In genomic region chr14:58166005-58166983, GRCh38 we compare ENCODE assay signal across 8 cellular contexts. TPM values are rescaled to one million over a fixed set of nuclear protein-coding genes. Genes with fewer than 3 reads are reported as not detected.
DNase-seq lines count a peak whose midpoint lies in the region; ATAC-seq and TF ChIP-seq lines count a peak whose summit lies in the region.

No MANE protein-coding gene starts in this region.

- DNase-seq in AG08395 (ENCODE audit: low spot score) = peak; percentile 74
- DNase-seq in GM19238 (ENCODE audit: insufficient read length, low spot score) = peak; percentile 45
- DNase-seq in NCI-H1092 (lab: John Stamatoyannopoulos, UW) = peak; percentile 75
- peak; percentile 74 for DNase-seq in SK-N-DZ (ENCODE audit: low spot score)
- peak; percentile 66 for DNase-seq in activated gamma-delta T cell treated with anti-CD3 and anti-CD28 coated beads, Interleukin-2, amount 50 U/mL, for 16 hours (ENCODE audit: low read depth)
- peak; percentile 74 for DNase-seq in globus pallidus (ENCODE audit: low spot score)
- peak; percentile 84 for DNase-seq in pons (ENCODE audit: low spot score)
- peak in 1 of 2 donors; percentile 80 for DNase-seq in upper lobe of left lung

- H3K4me3 ChIP-seq in upper lobe of left lung = no peak overlapping the region

- H3K36me3 ChIP-seq in upper lobe of left lung = no peaks in the 10 kb centered on the region

- WGBS in upper lobe of left lung, 2 donors = 34 to 35% methylated on average over 10 of the region's 10 CpGs

- ATAC-seq in upper lobe of left lung (ENCODE audit: low FRiP score in 2 of 2) = peak; percentile 78 to 90

- TF ChIP-seq CTCF in upper lobe of left lung (IDR thresholded peaks at IDR 0.05) = peak; percentile 44 to 87 (median 58)

- no peaks in the 10 kb centered on the region for H3K9me3 ChIP-seq in upper lobe of left lung

- no peak for TF ChIP-seq POLR2A in upper lobe of left lung (IDR thresholded peaks at IDR 0.05)

- H3K27me3 ChIP-seq in upper lobe of left lung = no peaks in the 10 kb centered on the region

- H3K4me1 ChIP-seq in upper lobe of left lung = peaks cover 0 to 5% (median 0%) of the 10 kb centered on the region in 4 donors

- no peak overlapping the region for H3K27ac ChIP-seq in upper lobe of left lung

- no peak for TF ChIP-seq EP300 in upper lobe of left lung (IDR thresholded peaks at IDR 0.05)

RNA-seq across cellular contexts. Expression of gene ARMH4, which starts 14.3 kb away (rescaled TPM):
- polyA plus RNA-seq in SK-N-DZ (2014; cell fraction: cytosol; rRNA removed) = 2.7 and 7.0 TPM in 2 replicates
- 2.2 and 5.7 TPM in 2 replicates for polyA plus RNA-seq in SK-N-DZ (2014; cell fraction: nucleus; rRNA removed)
- total RNA-seq in upper lobe of left lung = 1 to 10 TPM; 1.0 to 6.2 (median 2.3) TPM

RNA-seq across cellular contexts. Expression of gene ACTR10, which starts 33.7 kb away (rescaled TPM):
- 57.7 and 92.7 TPM in 2 replicates for polyA plus RNA-seq in SK-N-DZ (2014; cell fraction: cytosol; rRNA removed)
- polyA plus RNA-seq in SK-N-DZ (2014; cell fraction: nucleus; rRNA removed) = 48.9 and 68.3 TPM in 2 replicates
- total RNA-seq in upper lobe of left lung = 100 to 1,000 TPM in 1 of 6 donors, 10 to 100 TPM in 5; 18.9 to 106 (median 51.7) TPM
